In the genomic region with DNA sequence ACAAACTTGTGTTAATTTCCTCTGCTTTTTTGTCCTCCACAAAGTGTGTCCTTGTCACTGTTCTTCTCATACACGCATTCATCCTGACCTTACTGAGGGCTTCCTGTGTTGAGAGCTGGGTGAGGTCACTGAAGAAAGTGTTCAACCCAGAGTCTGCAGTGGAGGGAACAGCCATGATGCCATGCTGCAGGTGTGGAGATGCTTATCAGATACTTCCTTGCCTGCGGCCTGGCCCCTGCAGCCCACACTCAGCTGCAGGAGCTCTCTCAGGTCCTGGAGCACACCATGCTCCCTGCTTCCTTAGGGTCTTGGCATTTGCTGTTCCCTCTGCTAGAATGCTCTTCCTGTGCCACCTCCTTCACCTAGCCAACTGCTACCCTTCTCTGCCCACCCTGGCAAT, we compare ENCODE assay signal across 10 cellular contexts.
A peak's percentile ranks its signal among the peaks of the same experiment; 100 is the strongest.
DNase-seq lines count a peak whose midpoint lies in the region; ATAC-seq and TF ChIP-seq lines count a peak whose summit lies in the region.
"Had no signal": no experiment of that assay in that cellular context is flagged by ENCODE, and none has a peak within 500 bp of the region (broad histone marks: within the 10 kb centered on the region; RNA-seq: fewer than 3 reads in every experiment).

No MANE protein-coding gene starts in this region.

- no peaks in the 10 kb centered on the region for H3K36me3 ChIP-seq in SK-N-SH (replicated peaks in 1 of 2; ENCODE audit: control insufficient read depth in 1 of 2, insufficient read depth in 2 of 2, low read length in 1 of 2)
- H3K36me3 ChIP-seq: cardiac muscle cell had no signal

- peak overlapping the region in 1 of 2 experiments; percentile 89; a peak in 1 of 4 replicates for H3K27ac ChIP-seq in SK-N-SH (ENCODE audit: low read depth in 2 of 2, low read length in 1 of 2)
- H3K27ac ChIP-seq: 22Rv1, cardiac muscle cell had no signal

- H3K4me1 ChIP-seq in SK-N-SH (ENCODE audit: control insufficient read depth in 1 of 2, insufficient read depth in 2 of 2, low read depth in 1 of 2, low read length in 1 of 2), result peaks cover 25 to 36% of the 10 kb centered on the region in 2 experiments; a peak in 3 of 4 replicates

- DNase-seq in DMS153 (lab: John Stamatoyannopoulos, UW), result peak; percentile 14
- DNase-seq in DMS153 treated with DMSO at 0.1 percent for 48 hours (lab: John Stamatoyannopoulos, UW; ENCODE audit: unreplicated experiment), result no peak
- DNase-seq in SK-N-SH, result no peak
- DNase-seq in central memory CD4-positive, alpha-beta T cell, result peak; percentile 83
- peak; percentile 19 to 31 for DNase-seq in stimulated activated CD8-positive, alpha-beta memory T cell treated with anti-CD3 and anti-CD28 coated beads, Interleukin-7, amount 100 ng/mL, for 4 hours (ENCODE audit: low read depth in 2 of 2)
- no peak for DNase-seq in KG1 (lab: John Stamatoyannopoulos, UW)
- no peak for DNase-seq in Ammon's horn (ENCODE audit: low spot score)

- no peaks in the 10 kb centered on the region for H4K20me1 ChIP-seq in SK-N-SH (ENCODE audit: insufficient read depth)

- H3K9me3 ChIP-seq in SK-N-SH, result no peaks in the 10 kb centered on the region

- H3K9ac ChIP-seq in SK-N-SH, result no peak overlapping the region

- H3K9me2 ChIP-seq in SK-N-SH, result no peaks in the 10 kb centered on the region

- CTCF ChIA-PET in SK-N-SH (lab: Yijun Ruan, JAX), result interaction anchor here (0.9 kb wide), 1 partner anchor 10 kb away, joined by 4 read pairs; no protein-coding TSS in a partner anchor

- no peak overlapping the region for H3K4me2 ChIP-seq in SK-N-SH

- WGBS in SK-N-SH (ENCODE audit: low lambda C conversion rate), result 79% methylated on average over 2 of the region's 2 CpGs

- H2AFZ ChIP-seq in SK-N-SH (ENCODE audit: low read depth), result no peak overlapping the region

- POLR2A ChIA-PET in SK-N-SH (lab: Yijun Ruan, JAX), result no interaction called here

- no peak for TF ChIP-seq CTCF in SK-N-SH (IDR thresholded peaks at IDR 0.05)

- no peak for ATAC-seq in GM18858 (IDR thresholded peaks at IDR 0.05; ENCODE audit: unreplicated experiment)

- no peak overlapping the region for H3K4me3 ChIP-seq in SK-N-SH (ENCODE audit: low read depth in 2 of 2, low read length in 1 of 2)
- H3K4me3 ChIP-seq: cardiac muscle cell had no signal

- no peak for TF ChIP-seq EP300 in SK-N-SH (IDR thresholded peaks at IDR 0.05; ENCODE audit: borderline replicate concordance in 1 of 2, low read depth in 1 of 2, low read length in 1 of 2)

- no peak for TF ChIP-seq RAD21 in SK-N-SH (IDR thresholded peaks at IDR 0.05; ENCODE audit: low read length)

- H3K79me2 ChIP-seq in SK-N-SH (ENCODE audit: insufficient read depth), result no peaks in the 10 kb centered on the region

- H3K27me3 ChIP-seq in SK-N-SH (ENCODE audit: insufficient read depth), result no peaks in the 10 kb centered on the region
- H3K27me3 ChIP-seq: cardiac muscle cell had no signal

- peaks cover 9% of the 10 kb centered on the region for H3F3A ChIP-seq in SK-N-SH (replicated peaks; ENCODE audit: insufficient read depth)

TF ChIP-seq in SK-N-SH, 30 proteins besides CTCF, POLR2A, EP300 and RAD21:
- TF ChIP-seq SMC3 (IDR thresholded peaks at IDR 0.05; ENCODE audit: low read depth, low read length) (no peak), ELF1 (IDR thresholded peaks at IDR 0.05) (no peak), MXI1 (IDR thresholded peaks at IDR 0.05; ENCODE audit: low read depth, low read length) (no peak), CHD2 (IDR thresholded peaks at IDR 0.05; ENCODE audit: low read length, partially characterized antibody) (no peak), NRF1 (IDR thresholded peaks at IDR 0.05; ENCODE audit: low read depth, low read length) (no peak), GATA2 (CRISPR knock-in tag; IDR thresholded peaks at IDR 0.05) (peak; percentile 39; the same call in 1 of the 2 replicates), FOXJ3 (CRISPR knock-in tag; IDR thresholded peaks at IDR 0.05) (no peak), RXRA (IDR thresholded peaks at IDR 0.05; ENCODE audit: borderline replicate concordance, low read depth) (no peak), EZH2phosphoT487 (IDR thresholded peaks at IDR 0.05; ENCODE audit: borderline replicate concordance, low read depth) (no peak), POLR2AphosphoS5 (IDR thresholded peaks at IDR 0.05; ENCODE audit: low read depth, low read length) (no peak), RCOR1 (IDR thresholded peaks at IDR 0.05; ENCODE audit: low read length) (no peak), IRF3 (IDR thresholded peaks at IDR 0.05; ENCODE audit: low read depth, low read length) (no peak), RFX5 (IDR thresholded peaks at IDR 0.05; ENCODE audit: low read length) (no peak), GABPA (IDR thresholded peaks at IDR 0.05; ENCODE audit: low read depth) (no peak), TEAD4 (IDR thresholded peaks at IDR 0.05; ENCODE audit: borderline replicate concordance, insufficient read depth) (no peak), FOXM1 (IDR thresholded peaks at IDR 0.05; ENCODE audit: low read depth) (no peak), REST (IDR thresholded peaks at IDR 0.05; ENCODE audit: low read depth, low read length) (peak; percentile 68)

Comparison
In these comparisons a context has a peak if more than half of its experiments do, and no peak if none do; other contexts are left out.
1. DNase-seq: peak in DMS153 (single experiment), central memory CD4-positive, alpha-beta T cell (single experiment) and stimulated activated CD8-positive, alpha-beta memory T cell treated with anti-CD3 and anti-CD28 coated beads, Interleukin-7, amount 100 ng/mL, for 4 hours (2 of 2); none in DMS153 treated with DMSO at 0.1 percent for 48 hours (single experiment), SK-N-SH (single experiment), KG1 (single experiment) and Ammon's horn (single experiment).